In the genomic region with DNA sequence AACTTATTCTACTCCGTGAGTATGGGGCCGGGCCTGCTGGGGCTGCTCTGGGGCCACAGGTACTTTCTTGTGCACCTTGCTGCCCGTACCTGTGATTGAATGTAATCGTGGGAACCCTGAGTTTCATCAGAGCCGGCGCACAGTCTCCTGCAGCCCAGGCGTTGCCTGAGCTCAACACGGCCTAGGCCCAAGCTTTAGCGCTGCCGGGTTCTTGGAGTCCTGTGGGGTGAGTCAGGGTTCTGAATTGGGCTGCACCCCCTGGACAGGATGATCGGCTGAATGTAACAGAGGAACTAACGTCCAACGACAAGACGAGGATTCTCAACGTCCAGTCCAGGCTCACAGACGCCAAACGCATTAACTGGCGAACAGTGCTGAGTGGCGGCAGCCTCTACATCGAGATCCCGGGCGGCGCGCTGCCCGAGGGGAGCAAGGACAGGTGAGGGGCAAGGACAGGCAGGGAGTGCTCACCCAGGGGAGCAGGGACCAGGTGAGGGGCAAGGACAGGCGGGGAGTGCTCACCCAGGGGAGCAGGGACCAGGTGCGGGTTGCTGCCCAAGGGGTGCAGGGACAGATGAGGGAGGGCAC, we compare ENCODE assay signal across 1 cellular context.
TF ChIP-seq lines count a peak whose summit lies in the region.

No MANE protein-coding gene starts in this region.

TF ChIP-seq in H1, 55 proteins besides CTCF, POLR2A, EP300 and RAD21:
- TF ChIP-seq SUZ12 (IDR thresholded peaks at IDR 0.05; ENCODE audit: low read length) = no peak
- no peak for TF ChIP-seq CREB1 (IDR thresholded peaks at IDR 0.05)
- TF ChIP-seq TEAD4 (IDR thresholded peaks at IDR 0.05; ENCODE audit: low read depth, low read length) = no peak
- TF ChIP-seq CBX8 (IDR thresholded peaks at IDR 0.05; ENCODE audit: borderline replicate concordance, low read depth, low read length) = no peak
